Comparison of ENCODE assay signal across 17 cellular contexts in the genomic region with DNA sequence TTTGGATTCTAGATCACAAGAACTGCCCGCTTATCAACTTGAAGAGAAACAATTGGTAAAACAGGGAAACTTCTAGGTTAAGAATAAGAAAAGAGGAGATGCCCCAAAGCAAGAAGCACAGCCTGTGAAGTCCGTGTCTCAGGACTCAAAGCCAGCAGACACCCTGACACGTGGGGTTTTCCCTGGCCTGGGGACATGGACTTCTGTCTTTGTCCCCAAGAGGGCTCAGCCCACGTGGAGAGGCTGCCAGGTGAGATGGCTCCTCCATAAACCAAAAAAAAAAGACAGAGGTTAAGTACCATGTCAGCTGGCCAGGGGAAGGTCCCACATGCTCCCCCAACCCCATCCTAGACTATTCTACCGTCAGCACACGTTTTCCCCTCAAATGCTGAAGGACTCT. TPM values are rescaled to one million over a fixed set of nuclear protein-coding genes. Genes with fewer than 3 reads are reported as not detected.
DNase-seq lines count a peak whose midpoint lies in the region; ATAC-seq, FAIRE-seq and TF ChIP-seq lines count a peak whose summit lies in the region.
"Had no signal": no experiment of that assay in that cellular context is flagged by ENCODE, and none has a peak within 500 bp of the region (broad histone marks: within the 10 kb centered on the region; RNA-seq: fewer than 3 reads in every experiment).

No MANE protein-coding gene starts in this region.

- TF ChIP-seq CTCF in GM23338 (conservative IDR thresholded peaks at IDR 0.05; ENCODE audit: low read depth in 2 of 2) (no peak), WTC11 (IDR thresholded peaks at IDR 0.05) (no peak), HepG2 (CRISPR knock-in tag; IDR thresholded peaks at IDR 0.05) (no peak), A673 (conservative IDR thresholded peaks at IDR 0.05; ENCODE audit: low read depth, low read length) (no peak)

- no peak for TF ChIP-seq RAD21 in HepG2 (CRISPR knock-in tag; IDR thresholded peaks at IDR 0.05)

- no peak overlapping the region for H3K4me3 ChIP-seq in GM23338
- H3K4me3 ChIP-seq in HepG2 (replicated peaks in 1 of 3; ENCODE audit: insufficient read depth in 1 of 3, low read depth in 2 of 3, low read length in 3 of 3): no peak overlapping the region
- H3K4me3 ChIP-seq in stomach smooth muscle (ENCODE audit: low read length in 2 of 2): peak overlapping the region in 1 of 2 donors; percentile 29
- H3K4me3 ChIP-seq in A673 (ENCODE audit: low read depth, low read length, poor library complexity, severe bottlenecking): no peak overlapping the region
- H3K4me3 ChIP-seq: thyroid gland had no signal

- H3K9me3 ChIP-seq in HepG2 (ENCODE audit: low read length) (no peaks in the 10 kb centered on the region), stomach smooth muscle (ENCODE audit: control insufficient read depth in 2 of 2, low read length in 2 of 2) (no peaks in the 10 kb centered on the region), A673 (ENCODE audit: low read depth, low read length, poor library complexity, severe bottlenecking) (no peaks in the 10 kb centered on the region)
- H3K9me3 ChIP-seq: thyroid gland had no signal

- H3K4me1 ChIP-seq in GM23338 (ENCODE audit: insufficient read depth) (peaks cover 36% of the 10 kb centered on the region), HepG2 (ENCODE audit: insufficient read depth, low read length) (peaks cover 44% of the 10 kb centered on the region), stomach smooth muscle (ENCODE audit: control insufficient read depth, insufficient read depth, low read length) (peaks cover 38% of the 10 kb centered on the region), A673 (ENCODE audit: insufficient read depth, low read length, poor library complexity, severe bottlenecking) (no peaks in the 10 kb centered on the region)

- H3K27ac Mint-ChIP-seq in GM23338 (no peak overlapping the region), WTC11 (peak overlapping the region; percentile 10; the same call in 1 of the 2 replicates)
- H3K27ac Mint-ChIP-seq: activated CD8-positive, alpha-beta memory T cell treated with anti-CD3 and anti-CD28 coated beads, Interleukin-2, amount 10 ng/mL, durations not matched to agents 7 days and 5 days; CD4-positive, alpha-beta T cell had no signal

- H3K27me3 Mint-ChIP-seq in GM23338 (ENCODE audit: insufficient read depth, low read depth, poor library complexity) (peaks cover 2% of the 10 kb centered on the region), WTC11 (ENCODE audit: low read depth) (no peaks in the 10 kb centered on the region)
- H3K27me3 Mint-ChIP-seq: activated CD8-positive, alpha-beta memory T cell treated with anti-CD3 and anti-CD28 coated beads, Interleukin-2, amount 10 ng/mL, durations not matched to agents 7 days and 5 days; CD4-positive, alpha-beta T cell had no signal

- intact Hi-C loops in HepG2 (cut with micrococcal nuclease; ENCODE audit: unreplicated experiment): no loop called here
- intact Hi-C loops in A673 (cut with micrococcal nuclease; ENCODE audit: unreplicated experiment): no loop called here

- POLR2A ChIA-PET in WTC11 (lab: Charles Lee): no interaction called here
- POLR2A ChIA-PET in HepG2 (lab: Yijun Ruan, JAX): interaction anchor here (1.4 kb wide), 1 partner anchor 10 kb away, joined by 9 read pairs; a partner anchor contains a TSS
- POLR2A ChIA-PET in A673 (lab: Charles Lee; ENCODE audit: low non-redundant PET): no interaction called here

- no TSS peak for BruUV-seq in HepG2 (replicated peaks; lab: Mats Ljungman, UMichigan)
- no TSS peak for BruUV-seq in A673 (replicated peaks; lab: Mats Ljungman, UMichigan)

- H3K9ac ChIP-seq in HepG2 (ENCODE audit: insufficient read depth, low read depth, low read length) (no peak overlapping the region), stomach smooth muscle (ENCODE audit: low read length in 2 of 2) (no peak overlapping the region)

- H3K36me3 ChIP-seq in GM23338 (ENCODE audit: insufficient read depth) (no peaks in the 10 kb centered on the region), HepG2 (replicated peaks in 1 of 2; ENCODE audit: control insufficient read depth in 1 of 2, insufficient read depth in 2 of 2, low read length in 2 of 2) (no peaks in the 10 kb centered on the region), stomach smooth muscle (ENCODE audit: control insufficient read depth in 2 of 2, insufficient read depth in 2 of 2, low read length in 2 of 2) (peaks cover 3 to 6% of the 10 kb centered on the region in 2 donors), A673 (ENCODE audit: insufficient read depth, low read length, poor library complexity, severe bottlenecking) (no peaks in the 10 kb centered on the region)
- H3K36me3 ChIP-seq: thyroid gland, WERI-Rb-1 had no signal

- H3K4me1 Mint-ChIP-seq in GM23338: peaks cover 40% of the 10 kb centered on the region
- peaks cover 52% of the 10 kb centered on the region for H3K4me1 Mint-ChIP-seq in WTC11
- H3K4me1 Mint-ChIP-seq: activated CD8-positive, alpha-beta memory T cell treated with anti-CD3 and anti-CD28 coated beads, Interleukin-2, amount 10 ng/mL, durations not matched to agents 7 days and 5 days had no signal

- CTCF ChIA-PET in WTC11 (lab: Charles Lee) (interaction anchor here (1.8 to 2.4 kb wide), 2 partner anchors 9 kb away, joined by 10 to 27 read pairs; no protein-coding TSS in a partner anchor), HepG2 (lab: Yijun Ruan, JAX; ENCODE audit: low intra/inter-chr PET ratio, low total read pairs) (no interaction called here), A673 (lab: Charles Lee) (no interaction called here)

- no peak for FAIRE-seq in HepG2 (lab: Jason Lieb, UNC)

- no peaks in the 10 kb centered on the region for H3K9me2 ChIP-seq in GM23338 (ENCODE audit: insufficient read depth)

- no peaks in the 10 kb centered on the region for H3K27me3 ChIP-seq in GM23338 (ENCODE audit: insufficient read depth)
- no peaks in the 10 kb centered on the region for H3K27me3 ChIP-seq in HepG2 (ENCODE audit: control insufficient read depth in 1 of 2, insufficient read depth in 2 of 2, low read length in 2 of 2)
- H3K27me3 ChIP-seq in stomach smooth muscle (ENCODE audit: control insufficient read depth in 1 of 2, insufficient read depth in 2 of 2, low read length in 2 of 2): no peaks in the 10 kb centered on the region
- H3K27me3 ChIP-seq in A673 (replicated peaks; ENCODE audit: insufficient read depth, low read depth, low read length, poor library complexity): no peaks in the 10 kb centered on the region
- H3K27me3 ChIP-seq: thyroid gland had no signal

- H4K20me1 ChIP-seq in GM23338 (replicated peaks; ENCODE audit: insufficient read depth) (no peaks in the 10 kb centered on the region), HepG2 (ENCODE audit: insufficient read depth, low read length) (no peaks in the 10 kb centered on the region)

- WGBS in HepG2 (ENCODE audit: low lambda C conversion rate): 76% methylated on average over 5 of the region's 6 CpGs

- no peaks in the 10 kb centered on the region for H3K36me3 Mint-ChIP-seq in GM23338 (ENCODE audit: low read depth)
- no peaks in the 10 kb centered on the region for H3K36me3 Mint-ChIP-seq in WTC11

- no peaks in the 10 kb centered on the region for H3K79me2 ChIP-seq in GM23338 (replicated peaks; ENCODE audit: insufficient read depth)
- no peaks in the 10 kb centered on the region for H3K79me2 ChIP-seq in HepG2 (ENCODE audit: insufficient read depth, low read length)

- DNase-seq in GM23338 (ENCODE audit: low spot score) (no peak), WTC11 (ENCODE audit: low spot score) (no peak), HepG2 (ENCODE audit: low spot score) (no peak), A673 (ENCODE audit: low spot score) (no peak), SHP77 (lab: John Stamatoyannopoulos, UW) (no peak)
- DNase-seq in activated T-cell treated with anti-CD3 and anti-CD28 coated beads, Interleukin-2, amount 50 U/mL, for 1 hour: no peak
- DNase-seq: activated CD8-positive, alpha-beta memory T cell treated with anti-CD3 and anti-CD28 coated beads, Interleukin-2, amount 10 ng/mL, durations not matched to agents 7 days and 5 days; activated naive CD4-positive, alpha-beta T cell treated with anti-CD3 and anti-CD28 coated beads, Interleukin-2, amount 50 U/mL, for 16 hours; CD4-positive, alpha-beta T cell; NCI-H1048; NCI-H345; occipital lobe; stimulated activated CD4-positive, alpha-beta T cell treated with anti-CD3 and anti-CD28 coated beads, Interleukin-15, amount 100 ng/mL, for 24 hours; thyroid gland had no signal

- TF ChIP-seq EP300 in HepG2 (IDR thresholded peaks at IDR 0.05; ENCODE audit: low read depth in 2 of 2, low read length in 2 of 2) (no peak), HepG2 (CRISPR knock-in tag; IDR thresholded peaks at IDR 0.05; ENCODE audit: borderline replicate concordance) (no peak)

- H3K4me3 Mint-ChIP-seq in GM23338 (no peak overlapping the region), WTC11 (no peak overlapping the region)
- H3K4me3 Mint-ChIP-seq: activated CD8-positive, alpha-beta memory T cell treated with anti-CD3 and anti-CD28 coated beads, Interleukin-2, amount 10 ng/mL, durations not matched to agents 7 days and 5 days; CD4-positive, alpha-beta T cell had no signal

- TF ChIP-seq POLR2A in HepG2 (IDR thresholded peaks at IDR 0.05; ENCODE audit: insufficient read depth in 1 of 2, low read depth in 2 of 2, low read length in 2 of 2): no peak

- in situ Hi-C loops in HepG2 (cut with HindIII; ENCODE audit: extremely low pct_ligation_motif_present, low pct_unique_long_range_greater_than_20kb): no loop called here

- H3K9me3 Mint-ChIP-seq in GM23338 (no peaks in the 10 kb centered on the region), WTC11 (no peaks in the 10 kb centered on the region)
- H3K9me3 Mint-ChIP-seq: CD4-positive, alpha-beta T cell had no signal

- H2AFZ ChIP-seq in GM23338 (peak overlapping the region; percentile 40; the same call in 1 of the 2 replicates), HepG2 (ENCODE audit: low read length) (no peak overlapping the region)

- peaks cover 14% of the 10 kb centered on the region; the same call in 1 of the 2 replicates for H3F3A ChIP-seq in GM23338 (replicated peaks; ENCODE audit: low read depth)

- ATAC-seq in GM23338: no peak
- no peak for ATAC-seq in WTC11
- peak; percentile 30; the same call in 1 of the 3 replicates for ATAC-seq in HepG2
- ATAC-seq in HG03139 (IDR thresholded peaks at IDR 0.05; ENCODE audit: unreplicated experiment): no peak
- ATAC-seq: activated CD8-positive, alpha-beta memory T cell treated with anti-CD3 and anti-CD28 coated beads, Interleukin-2, amount 10 ng/mL, durations not matched to agents 7 days and 5 days had no signal

- peak overlapping the region; percentile 24 for H3K4me2 ChIP-seq in GM23338
- H3K4me2 ChIP-seq in HepG2 (ENCODE audit: low read depth, low read length): 0 out of 2 replicates have a peak overlapping the region, but pooled peaks have one; percentile 3

- H3K27ac ChIP-seq in GM23338 (ENCODE audit: low read depth) (no peak overlapping the region), HepG2 (ENCODE audit: extremely low read length, insufficient read depth, low read length) (no peak overlapping the region), stomach smooth muscle (ENCODE audit: low read length) (peak overlapping the region; percentile 37), A673 (ENCODE audit: low read depth, low read length, poor library complexity, severe bottlenecking) (no peak overlapping the region)
- H3K27ac ChIP-seq: WERI-Rb-1 had no signal

RNA-seq across cellular contexts. Expression of a gene that starts 9.9 kb away (rescaled TPM):
- total RNA-seq in GM23338 (2014; rRNA removed; shearing (Covaris generic)): 37.6 and 38.5 TPM in 2 replicates
- polyA plus RNA-seq in GM23338 (2016; fragmentation: Nextera tagmentation; extraction: Ambion mirVana) (25.9 and 26.0 TPM in 2 replicates), HepG2 (2011; rRNA removed) (61.3 and 63.6 TPM in 2 replicates)
- total RNA-seq in WTC11 (2021) (28.0 to 33.7 TPM (median 32.9 TPM) in 3 replicates), HepG2 (2016; rRNA removed; fragmentation: Illumina TruSeq; extraction: Trizol) (38.2 and 44.8 TPM in 2 replicates), A673 (2021) (34.8 and 37.5 TPM in 2 replicates)
- total RNA-seq in HepG2 (2016; cell fraction: cytosol; rRNA removed; fragmentation: Illumina TruSeq; extraction: Trizol; ENCODE audit: low read depth): 16.6 and 17.4 TPM in 2 replicates
- 38.2 and 41.7 TPM in 2 replicates for total RNA-seq in HepG2 (2016; cell fraction: insoluble cytoplasmic fraction; rRNA removed; fragmentation: Illumina TruSeq; extraction: Trizol)
- total RNA-seq in HepG2 (2016; cell fraction: membrane; rRNA removed; fragmentation: Illumina TruSeq; extraction: Trizol): 24.5 and 25.6 TPM in 2 replicates
- 23.7 and 24.1 TPM in 2 replicates for total RNA-seq in HepG2 (2016; cell fraction: nucleus; rRNA removed; fragmentation: Illumina TruSeq; extraction: Trizol)
- polyA plus RNA-seq in HepG2 (2011; cell fraction: cytosol; rRNA removed): 64.8 and 79.1 TPM in 2 replicates
- 72.8 and 85.1 TPM in 2 replicates for polyA plus RNA-seq in HepG2 (2011; cell fraction: nucleus; rRNA removed)
- polyA plus RNA-seq in HepG2 (2012): 43.2 and 44.3 TPM in 2 replicates
- polyA plus RNA-seq in HepG2 (2016; cell fraction: cytosol; fragmentation: Illumina TruSeq; extraction: Trizol; ENCODE audit: low read depth): 22.2 and 23.2 TPM in 2 replicates
- 57.5 and 58.5 TPM in 2 replicates for polyA plus RNA-seq in HepG2 (2016; cell fraction: insoluble cytoplasmic fraction; fragmentation: Illumina TruSeq; extraction: Trizol; ENCODE audit: low read depth)
- 27.2 and 27.5 TPM in 2 replicates for polyA plus RNA-seq in HepG2 (2016; cell fraction: membrane; fragmentation: Illumina TruSeq; extraction: Trizol; ENCODE audit: low read depth)
- 53.5 and 56.5 TPM in 2 replicates for polyA plus RNA-seq in HepG2 (2016; cell fraction: nucleus; fragmentation: Illumina TruSeq; extraction: Trizol; ENCODE audit: insufficient read depth, low read depth)
- polyA minus RNA-seq in HepG2 (2011; rRNA and poly(A)+ RNA removed; ENCODE audit: low replicate concordance): 58.5 and 190 TPM in 2 replicates
- polyA minus RNA-seq in HepG2 (2011; cell fraction: cytosol; rRNA and poly(A)+ RNA removed): 36.4 and 38.5 TPM in 2 replicates
- polyA minus RNA-seq in HepG2 (2011; cell fraction: nucleus; rRNA and poly(A)+ RNA removed): 45.4 and 45.6 TPM in 2 replicates

RNA-seq across cellular contexts. Expression of a gene that starts 38.2 kb away (rescaled TPM):
- 117 and 125 TPM in 2 replicates for total RNA-seq in GM23338 (2014; rRNA removed; shearing (Covaris generic))
- polyA plus RNA-seq in GM23338 (2016; fragmentation: Nextera tagmentation; extraction: Ambion mirVana) (159 and 173 TPM in 2 replicates), HepG2 (2011; rRNA removed) (27.4 and 32.2 TPM in 2 replicates)
- total RNA-seq in WTC11 (2021) (119 to 152 TPM (median 150 TPM) in 3 replicates), HepG2 (2016; rRNA removed; fragmentation: Illumina TruSeq; extraction: Trizol) (56.5 and 63.0 TPM in 2 replicates), A673 (2021) (92.7 and 97.3 TPM in 2 replicates)
- 44.8 and 70.6 TPM in 2 replicates for total RNA-seq in HepG2 (2016; cell fraction: cytosol; rRNA removed; fragmentation: Illumina TruSeq; extraction: Trizol; ENCODE audit: low read depth)
- total RNA-seq in HepG2 (2016; cell fraction: insoluble cytoplasmic fraction; rRNA removed; fragmentation: Illumina TruSeq; extraction: Trizol): 56.8 and 60.6 TPM in 2 replicates
- 53.4 and 80.8 TPM in 2 replicates for total RNA-seq in HepG2 (2016; cell fraction: membrane; rRNA removed; fragmentation: Illumina TruSeq; extraction: Trizol)
- 34.2 and 36.9 TPM in 2 replicates for total RNA-seq in HepG2 (2016; cell fraction: nucleus; rRNA removed; fragmentation: Illumina TruSeq; extraction: Trizol)
- polyA plus RNA-seq in HepG2 (2011; cell fraction: cytosol; rRNA removed): 29.5 and 31.9 TPM in 2 replicates
- polyA plus RNA-seq in HepG2 (2011; cell fraction: nucleus; rRNA removed): 30.7 and 34.4 TPM in 2 replicates
- polyA plus RNA-seq in HepG2 (2012): 15.7 and 17.8 TPM in 2 replicates
- 48.7 and 84.9 TPM in 2 replicates for polyA plus RNA-seq in HepG2 (2016; cell fraction: cytosol; fragmentation: Illumina TruSeq; extraction: Trizol; ENCODE audit: low read depth)
- 61.8 and 64.6 TPM in 2 replicates for polyA plus RNA-seq in HepG2 (2016; cell fraction: insoluble cytoplasmic fraction; fragmentation: Illumina TruSeq; extraction: Trizol; ENCODE audit: low read depth)
- polyA plus RNA-seq in HepG2 (2016; cell fraction: membrane; fragmentation: Illumina TruSeq; extraction: Trizol; ENCODE audit: low read depth): 49.3 and 82.9 TPM in 2 replicates
- polyA plus RNA-seq in HepG2 (2016; cell fraction: nucleus; fragmentation: Illumina TruSeq; extraction: Trizol; ENCODE audit: insufficient read depth, low read depth): 65.1 and 69.0 TPM in 2 replicates
- polyA minus RNA-seq in HepG2 (2011; rRNA and poly(A)+ RNA removed; ENCODE audit: low replicate concordance): 15.8 and 89.9 TPM in 2 replicates
- 9.1 and 15.4 TPM in 2 replicates for polyA minus RNA-seq in HepG2 (2011; cell fraction: cytosol; rRNA and poly(A)+ RNA removed)
- polyA minus RNA-seq in HepG2 (2011; cell fraction: nucleus; rRNA and poly(A)+ RNA removed): 17.7 and 19.6 TPM in 2 replicates

RNA-seq across cellular contexts. Expression of a gene that starts 58.4 kb away (rescaled TPM):
- total RNA-seq in GM23338 (2014; rRNA removed; shearing (Covaris generic)): 65.0 and 71.3 TPM in 2 replicates
- polyA plus RNA-seq in GM23338 (2016; fragmentation: Nextera tagmentation; extraction: Ambion mirVana) (46.6 and 47.4 TPM in 2 replicates), HepG2 (2011; rRNA removed) (32.5 and 36.7 TPM in 2 replicates)
- total RNA-seq in WTC11 (2021) (39.5 to 43.7 TPM (median 41.6 TPM) in 3 replicates), HepG2 (2016; rRNA removed; fragmentation: Illumina TruSeq; extraction: Trizol) (7.2 and 9.8 TPM in 2 replicates), A673 (2021) (4.1 and 4.2 TPM in 2 replicates)
- 0.61 and 0.71 TPM in 2 replicates for total RNA-seq in HepG2 (2016; cell fraction: cytosol; rRNA removed; fragmentation: Illumina TruSeq; extraction: Trizol; ENCODE audit: low read depth)
- total RNA-seq in HepG2 (2016; cell fraction: insoluble cytoplasmic fraction; rRNA removed; fragmentation: Illumina TruSeq; extraction: Trizol): 7.0 and 8.5 TPM in 2 replicates
- 2.7 and 2.9 TPM in 2 replicates for total RNA-seq in HepG2 (2016; cell fraction: membrane; rRNA removed; fragmentation: Illumina TruSeq; extraction: Trizol)
- 2.9 and 4.3 TPM in 2 replicates for total RNA-seq in HepG2 (2016; cell fraction: nucleus; rRNA removed; fragmentation: Illumina TruSeq; extraction: Trizol)
- 23.5 and 30.7 TPM in 2 replicates for polyA plus RNA-seq in HepG2 (2011; cell fraction: cytosol; rRNA removed)
- polyA plus RNA-seq in HepG2 (2011; cell fraction: nucleus; rRNA removed): 9.8 and 12.8 TPM in 2 replicates
- polyA plus RNA-seq in HepG2 (2012): 6.6 and 9.0 TPM in 2 replicates
- 0.33 and 0.35 TPM in 2 replicates for polyA plus RNA-seq in HepG2 (2016; cell fraction: cytosol; fragmentation: Illumina TruSeq; extraction: Trizol; ENCODE audit: low read depth)
- polyA plus RNA-seq in HepG2 (2016; cell fraction: insoluble cytoplasmic fraction; fragmentation: Illumina TruSeq; extraction: Trizol; ENCODE audit: low read depth): 8.7 and 10.9 TPM in 2 replicates
- 1.5 and 1.6 TPM in 2 replicates for polyA plus RNA-seq in HepG2 (2016; cell fraction: membrane; fragmentation: Illumina TruSeq; extraction: Trizol; ENCODE audit: low read depth)
- polyA plus RNA-seq in HepG2 (2016; cell fraction: nucleus; fragmentation: Illumina TruSeq; extraction: Trizol; ENCODE audit: insufficient read depth, low read depth): 5.0 and 5.4 TPM in 2 replicates
- 0.21 and 49.0 TPM in 2 replicates for polyA minus RNA-seq in HepG2 (2011; rRNA and poly(A)+ RNA removed; ENCODE audit: low replicate concordance)
- 29.2 and 32.6 TPM in 2 replicates for polyA minus RNA-seq in HepG2 (2011; cell fraction: cytosol; rRNA and poly(A)+ RNA removed)
- polyA minus RNA-seq in HepG2 (2011; cell fraction: nucleus; rRNA and poly(A)+ RNA removed): 13.3 and 18.3 TPM in 2 replicates
